ENCODE assay signal across 8 cellular contexts in genomic region chr1:23344111-23344986, GRCh38. TPM values are rescaled to one million over a fixed set of nuclear protein-coding genes. Genes with fewer than 3 reads are reported as not detected.
DNase-seq lines count a peak whose midpoint lies in the region; ATAC-seq and TF ChIP-seq lines count a peak whose summit lies in the region.

Gene HNRNPR (minus strand): TSS chr1:23344284. CDS start chr1:23341008, 3,276 bp downstream.

- peak within 1 kb of the TSS; percentile 88 for H3K4me3 Mint-ChIP-seq in dendritic cell treated with granulocyte-macrophage colony-stimulating factor and Interleukin-4, amounts not matched to agents 40 ng/mL and 50 ng/mL, for 4 days

- DNase-seq in NCI-H748 treated with DMSO at 0.1 percent for 48 hours (lab: John Stamatoyannopoulos, UW) = peak; percentile 93
- DNase-seq in activated CD4-positive, alpha-beta T cell treated with anti-CD3 and anti-CD28 coated beads, Interleukin-2, amount 50 U/mL, for 24 hours (ENCODE audit: low read depth in 1 of 2, low spot score in 1 of 2) = peak; percentile 93 to 99
- peak; percentile 100 for DNase-seq in left lobe of liver (ENCODE audit: low spot score)
- DNase-seq in stimulated activated CD4-positive, alpha-beta T cell treated with anti-CD3 and anti-CD28 coated beads, Interleukin-2, amount 100 ng/mL, for 4 hours (ENCODE audit: low read depth) = peak; percentile 97

- peaks cover 17% of the 10 kb centered on the region for H3K36me3 Mint-ChIP-seq in dendritic cell treated with granulocyte-macrophage colony-stimulating factor and Interleukin-4, amounts not matched to agents 40 ng/mL and 50 ng/mL, for 4 days (ENCODE audit: low read depth)

- H3K27ac ChIP-seq in C4-2B = peak within 1 kb of the TSS; percentile 99

- peak within 1 kb of the TSS; percentile 97 for H3K27ac Mint-ChIP-seq in dendritic cell treated with granulocyte-macrophage colony-stimulating factor and Interleukin-4, amounts not matched to agents 40 ng/mL and 50 ng/mL, for 4 days

- H3K9me3 Mint-ChIP-seq in dendritic cell treated with granulocyte-macrophage colony-stimulating factor and Interleukin-4, amounts not matched to agents 40 ng/mL and 50 ng/mL, for 4 days = no peaks in the 10 kb centered on the region

- ATAC-seq in GM19372 (IDR thresholded peaks at IDR 0.05; ENCODE audit: low read depth, unreplicated experiment) (peak; percentile 92), HG03558 (IDR thresholded peaks at IDR 0.05; ENCODE audit: extremely low read depth, unreplicated experiment) (peak; percentile 89), left lobe of liver (peak; percentile 89)

- H3K27me3 Mint-ChIP-seq in dendritic cell treated with granulocyte-macrophage colony-stimulating factor and Interleukin-4, amounts not matched to agents 40 ng/mL and 50 ng/mL, for 4 days = no peaks in the 10 kb centered on the region

- peaks cover 42% of the 10 kb centered on the region for H3K4me1 Mint-ChIP-seq in dendritic cell treated with granulocyte-macrophage colony-stimulating factor and Interleukin-4, amounts not matched to agents 40 ng/mL and 50 ng/mL, for 4 days (ENCODE audit: low read depth)

- TF ChIP-seq CTCF in C4-2B (conservative IDR thresholded peaks at IDR 0.05) = no peak

- intact Hi-C loops in dendritic cell treated with granulocyte-macrophage colony-stimulating factor and Interleukin-4, amounts not matched to agents 40 ng/mL and 50 ng/mL, for 4 days (cut with micrococcal nuclease) = loop anchor here (1.0 to 2.0 kb wide), 2 partner anchors 24 to 58 kb away; no protein-coding TSS in a partner anchor

RNA-seq across cellular contexts. Expression of gene HNRNPR, which starts in this region (rescaled TPM):
- total RNA-seq in left lobe of liver = 32.2 TPM

Comparison
In these comparisons a context has a peak if more than half of its experiments do, and no peak if none do; other contexts are left out.
1. Peak in every context shown above with its lines: DNase-seq, ATAC-seq and H3K27ac ChIP-seq.